In genomic region chr9:134243778-134244467, GRCh38 we compare ENCODE assay signal across 1 cellular context.
TF ChIP-seq lines count a peak whose summit lies in the region.

No MANE protein-coding gene starts in this region.

TF ChIP-seq in WTC11, 78 proteins besides CTCF, POLR2A, EP300 and RAD21 (continued from another document):
- TF ChIP-seq SMAD3 (CRISPR knock-in tag; IDR thresholded peaks at IDR 0.05; ENCODE audit: borderline replicate concordance), result no peak
TF ChIP-seq in WTC11: peak in this region for 0.
